ENCODE assay signal across 11 cellular contexts in the genomic region with DNA sequence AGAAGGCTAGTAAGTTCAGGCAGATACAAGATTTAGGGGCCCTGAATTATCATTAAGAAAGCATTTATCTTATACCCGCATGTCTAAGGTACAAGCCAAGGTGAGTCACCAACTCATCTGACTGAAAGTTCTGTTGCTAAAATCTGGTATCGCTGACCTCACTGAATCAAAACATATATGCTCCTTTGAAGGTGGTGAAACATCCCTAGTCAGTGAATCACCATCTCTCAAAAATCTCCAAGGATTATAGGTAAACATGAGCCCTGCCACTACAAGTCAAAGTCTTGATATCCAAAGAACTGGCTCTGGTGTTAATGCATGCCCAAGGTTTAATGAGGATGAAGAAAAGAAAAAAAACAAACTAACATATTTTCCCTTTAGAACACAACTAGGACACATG. TPM values are rescaled to one million over a fixed set of nuclear protein-coding genes. Genes with fewer than 3 reads are reported as not detected.
DNase-seq lines count a peak whose midpoint lies in the region; ATAC-seq, FAIRE-seq and TF ChIP-seq lines count a peak whose summit lies in the region.
"Had no signal": no experiment of that assay in that cellular context is flagged by ENCODE, and none has a peak within 500 bp of the region (broad histone marks: within the 10 kb centered on the region; RNA-seq: fewer than 3 reads in every experiment).

No MANE protein-coding gene starts in this region.

- TF ChIP-seq POLR2A in heart left ventricle (IDR thresholded peaks at IDR 0.05), result no peak
- no peak for TF ChIP-seq POLR2A in body of pancreas (IDR thresholded peaks at IDR 0.05)
- no peak for TF ChIP-seq POLR2A in vagina (IDR thresholded peaks at IDR 0.05)
- no peak for TF ChIP-seq POLR2A in GM12892 (IDR thresholded peaks at IDR 0.05; ENCODE audit: low read depth, low read length)

- peaks cover under 1 to 58% (median 32%) of the 10 kb centered on the region in 12 donors for H3K4me1 ChIP-seq in heart left ventricle
- peaks cover 5% of the 10 kb centered on the region for H3K4me1 ChIP-seq in right cardiac atrium (ENCODE audit: control insufficient read depth, insufficient read depth, low read length)
- peaks cover 39% of the 10 kb centered on the region for H3K4me1 ChIP-seq in body of pancreas
- peaks cover 9 to 44% (median 30%) of the 10 kb centered on the region in 4 donors for H3K4me1 ChIP-seq in liver (ENCODE audit: control insufficient read depth in 4 of 4, insufficient read depth in 4 of 4, low read length in 3 of 4)
- H3K4me1 ChIP-seq in vagina, result peaks cover 67% of the 10 kb centered on the region

- DNase-seq in heart left ventricle, result no peak
- DNase-seq in right cardiac atrium, result no peak
- no peak for DNase-seq in body of pancreas
- DNase-seq in vagina (ENCODE audit: extremely low spot score in 2 of 2), result no peak
- DNase-seq in GM12892 (ENCODE audit: insufficient read length), result no peak
- DNase-seq in retina, result no peak
- DNase-seq: activated naive CD4-positive, alpha-beta T cell treated with anti-CD3 and anti-CD28 coated beads for 36 hours had no signal

- 87 to 97% (median 89%) methylated on average over 2 of the region's 2 CpGs for WGBS in heart left ventricle, 4 donors
- 94% methylated on average over 2 of the region's 2 CpGs for WGBS in right cardiac atrium
- WGBS in body of pancreas, 2 donors, result 62 to 68% methylated on average over 2 of the region's 2 CpGs
- WGBS in liver, result 94% methylated on average over 2 of the region's 2 CpGs

- no peak for TF ChIP-seq RAD21 in liver (IDR thresholded peaks at IDR 0.05)

- H3K9me3 ChIP-seq in heart left ventricle, result no peaks in the 10 kb centered on the region
- H3K9me3 ChIP-seq in right cardiac atrium (ENCODE audit: control insufficient read depth, low read length), result no peaks in the 10 kb centered on the region
- H3K9me3 ChIP-seq in body of pancreas, result no peaks in the 10 kb centered on the region
- no peaks in the 10 kb centered on the region for H3K9me3 ChIP-seq in liver (ENCODE audit: control insufficient read depth in 4 of 4, low read length in 3 of 4)
- no peaks in the 10 kb centered on the region for H3K9me3 ChIP-seq in vagina

- H3K27ac ChIP-seq in heart left ventricle (peak overlapping the region in 8 of 12 donors; percentile 5 to 64 (median 46)), right cardiac atrium (ENCODE audit: low read length) (no peak overlapping the region), body of pancreas (peak overlapping the region in 3 of 4 donors; percentile 26 to 60 (median 50)), liver (ENCODE audit: low read depth in 1 of 2, low read length in 2 of 2) (peak overlapping the region; percentile 59 to 67), vagina (peak overlapping the region; percentile 78)
- H3K27ac ChIP-seq: VCaP had no signal

- no peaks in the 10 kb centered on the region for H3K27me3 ChIP-seq in heart left ventricle
- no peaks in the 10 kb centered on the region for H3K27me3 ChIP-seq in right cardiac atrium (ENCODE audit: control insufficient read depth, insufficient read depth)
- H3K27me3 ChIP-seq in body of pancreas, result no peaks in the 10 kb centered on the region
- no peaks in the 10 kb centered on the region for H3K27me3 ChIP-seq in liver (ENCODE audit: control insufficient read depth in 4 of 4, insufficient read depth in 4 of 4, low read length in 3 of 4)
- H3K27me3 ChIP-seq in vagina, result no peaks in the 10 kb centered on the region

- no peak for ATAC-seq in heart left ventricle
- ATAC-seq in right cardiac atrium, result no peak
- ATAC-seq in body of pancreas, result peak; percentile 66
- ATAC-seq in GM19023 (IDR thresholded peaks at IDR 0.05; ENCODE audit: unreplicated experiment), result no peak

- intact Hi-C loops in heart left ventricle (cut with DNase I), result loop anchor here in 2 of 10 donors (5.0 kb wide), 1 partner anchor 36 kb away; no protein-coding TSS in a partner anchor
- intact Hi-C loops in right cardiac atrium (cut with DNase I), result no loop called here
- intact Hi-C loops in body of pancreas (cut with DNase I), result no loop called here
- intact Hi-C loops in vagina (cut with DNase I), result no loop called here

- no peak overlapping the region for H3K9ac ChIP-seq in liver (ENCODE audit: low read depth in 1 of 2, low read length in 2 of 2)

- no peak for FAIRE-seq in GM12892 (lab: Jason Lieb, UNC)
- FAIRE-seq: GM12891 had no signal

- TF ChIP-seq CTCF in heart left ventricle (IDR thresholded peaks at IDR 0.05), result no peak
- no peak for TF ChIP-seq CTCF in body of pancreas (IDR thresholded peaks at IDR 0.05)
- no peak for TF ChIP-seq CTCF in liver (IDR thresholded peaks at IDR 0.05; ENCODE audit: low read depth, low read length, missing input control)
- TF ChIP-seq CTCF in vagina (IDR thresholded peaks at IDR 0.05), result no peak

- H3K4me3 ChIP-seq in heart left ventricle (no peak overlapping the region), right cardiac atrium (ENCODE audit: low read length) (no peak overlapping the region), body of pancreas (no peak overlapping the region), liver (ENCODE audit: low read depth in 1 of 3, low read length in 3 of 3) (no peak overlapping the region), vagina (no peak overlapping the region)

- H3K36me3 ChIP-seq in heart left ventricle (no peaks in the 10 kb centered on the region), body of pancreas (replicated peaks in 1 of 2; ENCODE audit: insufficient read depth in 1 of 2, low read depth in 2 of 2) (no peaks in the 10 kb centered on the region), liver (ENCODE audit: control insufficient read depth in 4 of 4, insufficient read depth in 3 of 4, low read depth in 1 of 4, low read length in 3 of 4) (no peaks in the 10 kb centered on the region), vagina (no peaks in the 10 kb centered on the region)

TF ChIP-seq in liver, 16 proteins besides CTCF, POLR2A, EP300 and RAD21:
- no peak for TF ChIP-seq RXRA (IDR thresholded peaks at IDR 0.05)
TF ChIP-seq in liver: peak in this region for 0.

RNA-seq across cellular contexts. Expression of gene IRS1, which starts 43.5 kb away (rescaled TPM):
- total RNA-seq in heart left ventricle (10 to 100 TPM; 13.4 to 45.8 (median 16.8) TPM), right cardiac atrium (10 to 100 TPM; 14.2 to 16.0 (median 15.0) TPM), body of pancreas (1 to 10 TPM; 8.2 to 9.6 TPM), liver (10 to 100 TPM in 1 of 2 donors, 1 to 10 TPM in 1; 8.3 to 11.6 TPM), vagina (16.9 TPM)
- polyA plus RNA-seq in heart left ventricle (1 to 10 TPM; 5.0 to 6.5 TPM), right cardiac atrium (6.2 TPM), liver (1 to 10 TPM; 7.4 to 8.9 TPM)
- polyA plus RNA-seq in GM12892 (2012; ENCODE audit: missing spikeins), result 0.04 TPM
